Comparison of ENCODE assay signal across 1 cellular context in genomic region chrX:123859828-123860505, GRCh38.
TF ChIP-seq lines count a peak whose summit lies in the region.

TSS of gene XIAP (plus strand) at chrX:123860053. CDS start at chrX:123885663, 25,610 bp downstream.

TF ChIP-seq in K562, 482 proteins besides CTCF, POLR2A, EP300 and RAD21 (continued from another document and continues in another):
- TF ChIP-seq, protein P1, sequence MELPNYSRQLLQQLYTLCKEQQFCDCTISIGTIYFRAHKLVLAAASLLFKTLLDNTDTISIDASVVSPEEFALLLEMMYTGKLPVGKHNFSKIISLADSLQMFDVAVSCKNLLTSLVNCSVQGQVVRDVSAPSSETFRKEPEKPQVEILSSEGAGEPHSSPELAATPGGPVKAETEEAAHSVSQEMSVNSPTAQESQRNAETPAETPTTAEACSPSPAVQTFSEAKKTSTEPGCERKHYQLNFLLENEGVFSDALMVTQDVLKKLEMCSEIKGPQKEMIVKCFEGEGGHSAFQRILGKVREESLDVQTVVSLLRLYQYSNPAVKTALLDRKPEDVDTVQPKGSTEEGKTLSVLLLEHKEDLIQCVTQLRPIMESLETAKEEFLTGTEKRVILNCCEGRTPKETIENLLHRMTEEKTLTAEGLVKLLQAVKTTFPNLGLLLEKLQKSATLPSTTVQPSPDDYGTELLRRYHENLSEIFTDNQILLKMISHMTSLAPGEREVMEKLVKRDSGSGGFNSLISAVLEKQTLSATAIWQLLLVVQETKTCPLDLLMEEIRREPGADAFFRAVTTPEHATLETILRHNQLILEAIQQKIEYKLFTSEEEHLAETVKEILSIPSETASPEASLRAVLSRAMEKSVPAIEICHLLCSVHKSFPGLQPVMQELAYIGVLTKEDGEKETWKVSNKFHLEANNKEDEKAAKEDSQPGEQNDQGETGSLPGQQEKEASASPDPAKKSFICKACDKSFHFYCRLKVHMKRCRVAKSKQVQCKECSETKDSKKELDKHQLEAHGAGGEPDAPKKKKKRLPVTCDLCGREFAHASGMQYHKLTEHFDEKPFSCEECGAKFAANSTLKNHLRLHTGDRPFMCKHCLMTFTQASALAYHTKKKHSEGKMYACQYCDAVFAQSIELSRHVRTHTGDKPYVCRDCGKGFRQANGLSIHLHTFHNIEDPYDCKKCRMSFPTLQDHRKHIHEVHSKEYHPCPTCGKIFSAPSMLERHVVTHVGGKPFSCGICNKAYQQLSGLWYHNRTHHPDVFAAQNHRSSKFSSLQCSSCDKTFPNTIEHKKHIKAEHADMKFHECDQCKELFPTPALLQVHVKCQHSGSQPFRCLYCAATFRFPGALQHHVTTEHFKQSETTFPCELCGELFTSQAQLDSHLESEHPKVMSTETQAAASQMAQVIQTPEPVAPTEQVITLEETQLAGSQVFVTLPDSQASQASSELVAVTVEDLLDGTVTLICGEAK (IDR thresholded peaks at IDR 0.05): peak; percentile 77
- TF ChIP-seq, protein P1 (CRISPR knock-in tag; IDR thresholded peaks at IDR 0.05): 0 out of 2 replicates have a peak, but pooled peaks have one; percentile 34
- TF ChIP-seq HNRNPUL1 (IDR thresholded peaks at IDR 0.05; ENCODE audit: low read length) (no peak), CXXC5 (CRISPR knock-in tag; IDR thresholded peaks at IDR 0.05) (peak; percentile 60), BACH1 (tag; IDR thresholded peaks at IDR 0.05) (no peak), SREBF1 (IDR thresholded peaks at IDR 0.05; ENCODE audit: borderline replicate concordance, low read depth, low read length) (no peak), L3MBTL2 (IDR thresholded peaks at IDR 0.05) (peak; percentile 35; the same call in 1 of the 2 replicates), PPARD (CRISPR knock-in tag; IDR thresholded peaks at IDR 0.05) (no peak), TAL1 (IDR thresholded peaks at IDR 0.05) (no peak), ZNF3 (CRISPR knock-in tag; IDR thresholded peaks at IDR 0.05) (no peak), NRF1 (conservative IDR thresholded peaks at IDR 0.05 in 1 of 2, IDR thresholded peaks at IDR 0.05 in 1 of 2) (no peak), GABPA (tag; conservative IDR thresholded peaks at IDR 0.05; ENCODE audit: low read depth) (peak; percentile 85), NFIX (CRISPR knock-in tag; IDR thresholded peaks at IDR 0.05; ENCODE audit: low read depth) (no peak), ZC3H4 (CRISPR knock-in tag; IDR thresholded peaks at IDR 0.05; ENCODE audit: borderline replicate concordance) (no peak), CEBPB (tag; IDR thresholded peaks at IDR 0.05) (no peak), PHF8 (IDR thresholded peaks at IDR 0.05; ENCODE audit: borderline replicate concordance, low read length) (peak; percentile 79), SAFB2 (IDR thresholded peaks at IDR 0.05; ENCODE audit: borderline replicate concordance, low read depth, low read length, severe bottlenecking) (no peak), HNRNPLL (IDR thresholded peaks at IDR 0.05; ENCODE audit: low read depth, low read length, poor library complexity, severe bottlenecking) (no peak), ZNF431 (CRISPR knock-in tag; IDR thresholded peaks at IDR 0.05) (no peak), ADNP (tag; IDR thresholded peaks at IDR 0.05) (no peak), MGA (IDR thresholded peaks at IDR 0.05) (no peak; the same call in none of the 2 replicates), XRCC3 (IDR thresholded peaks at IDR 0.05) (no peak), NEUROD1 (IDR thresholded peaks at IDR 0.05; ENCODE audit: borderline replicate concordance, low read depth, low read length, partially characterized antibody) (no peak), SLC30A9 (CRISPR knock-in tag; IDR thresholded peaks at IDR 0.05) (no peak), SMARCA4 (IDR thresholded peaks at IDR 0.05) (no peak), NUFIP1 (IDR thresholded peaks at IDR 0.05; ENCODE audit: partially characterized antibody) (no peak), ZNF77 (CRISPR knock-in tag; IDR thresholded peaks at IDR 0.05) (no peak), NFE2 (IDR thresholded peaks at IDR 0.05; ENCODE audit: low read depth) (no peak), FOXA3 (CRISPR knock-in tag; conservative IDR thresholded peaks at IDR 0.05 in 1 of 2, IDR thresholded peaks at IDR 0.05 in 1 of 2) (no peak), CHD1 (IDR thresholded peaks at IDR 0.05; ENCODE audit: low read length) (no peak), JUN (IDR thresholded peaks at IDR 0.05; ENCODE audit: borderline replicate concordance, low read depth, low read length) (no peak), JUN (CRISPR knock-in tag; IDR thresholded peaks at IDR 0.05; ENCODE audit: borderline replicate concordance) (no peak), POLR2H (tag; IDR thresholded peaks at IDR 0.05; ENCODE audit: low read depth) (no peak; the same call in 1 of the 2 replicates), C11orf30 (IDR thresholded peaks at IDR 0.05; ENCODE audit: low read depth) (no peak), EWSR1 (IDR thresholded peaks at IDR 0.05; ENCODE audit: borderline replicate concordance, low read depth, partially characterized antibody) (no peak), ZNF12 (CRISPR knock-in tag; IDR thresholded peaks at IDR 0.05) (no peak), ZNF583 (CRISPR knock-in tag; IDR thresholded peaks at IDR 0.05) (no peak), ZNF79 (CRISPR knock-in tag; IDR thresholded peaks at IDR 0.05; ENCODE audit: low read depth) (no peak), CBX3 (IDR thresholded peaks at IDR 0.05; ENCODE audit: borderline replicate concordance in 1 of 2, low read length in 2 of 2) (no peak), KLF6 (CRISPR knock-in tag; IDR thresholded peaks at IDR 0.05; ENCODE audit: borderline replicate concordance) (no peak)
- TF ChIP-seq, protein P2, sequence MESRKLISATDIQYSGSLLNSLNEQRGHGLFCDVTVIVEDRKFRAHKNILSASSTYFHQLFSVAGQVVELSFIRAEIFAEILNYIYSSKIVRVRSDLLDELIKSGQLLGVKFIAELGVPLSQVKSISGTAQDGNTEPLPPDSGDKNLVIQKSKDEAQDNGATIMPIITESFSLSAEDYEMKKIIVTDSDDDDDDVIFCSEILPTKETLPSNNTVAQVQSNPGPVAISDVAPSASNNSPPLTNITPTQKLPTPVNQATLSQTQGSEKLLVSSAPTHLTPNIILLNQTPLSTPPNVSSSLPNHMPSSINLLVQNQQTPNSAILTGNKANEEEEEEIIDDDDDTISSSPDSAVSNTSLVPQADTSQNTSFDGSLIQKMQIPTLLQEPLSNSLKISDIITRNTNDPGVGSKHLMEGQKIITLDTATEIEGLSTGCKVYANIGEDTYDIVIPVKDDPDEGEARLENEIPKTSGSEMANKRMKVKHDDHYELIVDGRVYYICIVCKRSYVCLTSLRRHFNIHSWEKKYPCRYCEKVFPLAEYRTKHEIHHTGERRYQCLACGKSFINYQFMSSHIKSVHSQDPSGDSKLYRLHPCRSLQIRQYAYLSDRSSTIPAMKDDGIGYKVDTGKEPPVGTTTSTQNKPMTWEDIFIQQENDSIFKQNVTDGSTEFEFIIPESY (CRISPR knock-in tag; IDR thresholded peaks at IDR 0.05): no peak
- TF ChIP-seq, protein P3, sequence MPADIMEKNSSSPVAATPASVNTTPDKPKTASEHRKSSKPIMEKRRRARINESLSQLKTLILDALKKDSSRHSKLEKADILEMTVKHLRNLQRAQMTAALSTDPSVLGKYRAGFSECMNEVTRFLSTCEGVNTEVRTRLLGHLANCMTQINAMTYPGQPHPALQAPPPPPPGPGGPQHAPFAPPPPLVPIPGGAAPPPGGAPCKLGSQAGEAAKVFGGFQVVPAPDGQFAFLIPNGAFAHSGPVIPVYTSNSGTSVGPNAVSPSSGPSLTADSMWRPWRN (IDR thresholded peaks at IDR 0.05; ENCODE audit: low read depth): no peak
- TF ChIP-seq, protein P4, sequence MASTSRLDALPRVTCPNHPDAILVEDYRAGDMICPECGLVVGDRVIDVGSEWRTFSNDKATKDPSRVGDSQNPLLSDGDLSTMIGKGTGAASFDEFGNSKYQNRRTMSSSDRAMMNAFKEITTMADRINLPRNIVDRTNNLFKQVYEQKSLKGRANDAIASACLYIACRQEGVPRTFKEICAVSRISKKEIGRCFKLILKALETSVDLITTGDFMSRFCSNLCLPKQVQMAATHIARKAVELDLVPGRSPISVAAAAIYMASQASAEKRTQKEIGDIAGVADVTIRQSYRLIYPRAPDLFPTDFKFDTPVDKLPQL (IDR thresholded peaks at IDR 0.05; ENCODE audit: extremely low read depth, insufficient read length): no peak
